ENCODE assay signal across 2 cellular contexts in genomic region chr3:173865900-173866498, GRCh38.
TF ChIP-seq lines count a peak whose summit lies in the region.

No MANE protein-coding gene starts in this region.

TF ChIP-seq in GM23338, 12 proteins besides CTCF, POLR2A, EP300 and RAD21:
- TF ChIP-seq CREB1 (CRISPR knock-in tag; IDR thresholded peaks at IDR 0.05; ENCODE audit: low read depth) (no peak), POLR2AphosphoS5 (IDR thresholded peaks at IDR 0.05; ENCODE audit: low read depth) (no peak), EZH2phosphoT487 (IDR thresholded peaks at IDR 0.05; ENCODE audit: unreplicated experiment) (no peak), ZNF331 (CRISPR knock-in tag; IDR thresholded peaks at IDR 0.05; ENCODE audit: low read depth) (no peak), EZH2 (IDR thresholded peaks at IDR 0.05; ENCODE audit: low read depth, unreplicated experiment) (no peak), NANOG (IDR thresholded peaks at IDR 0.05; ENCODE audit: borderline replicate concordance) (no peak; the same call in 1 of the 2 replicates), JUNB (IDR thresholded peaks at IDR 0.05; ENCODE audit: unreplicated experiment) (no peak), REST (IDR thresholded peaks at IDR 0.05; ENCODE audit: unreplicated experiment) (no peak), ZNF462 (CRISPR knock-in tag; IDR thresholded peaks at IDR 0.05) (no peak), STAT1 (IDR thresholded peaks at IDR 0.05; ENCODE audit: unreplicated experiment) (no peak), ZNF114 (CRISPR knock-in tag; IDR thresholded peaks at IDR 0.05) (no peak)

TF ChIP-seq in IMR-90, 13 proteins besides CTCF, POLR2A, EP300 and RAD21:
- TF ChIP-seq NFE2L2 (IDR thresholded peaks at IDR 0.05; ENCODE audit: low read depth, low read length) = no peak
- no peak for TF ChIP-seq FOS (IDR thresholded peaks at IDR 0.05; ENCODE audit: low read depth, low read length)
- TF ChIP-seq CEBPB (IDR thresholded peaks at IDR 0.05; ENCODE audit: low read depth, low read length) = peak; percentile 25; the same call in 1 of the 2 replicates
